ENCODE assay signal across 20 cellular contexts in the genomic region with DNA sequence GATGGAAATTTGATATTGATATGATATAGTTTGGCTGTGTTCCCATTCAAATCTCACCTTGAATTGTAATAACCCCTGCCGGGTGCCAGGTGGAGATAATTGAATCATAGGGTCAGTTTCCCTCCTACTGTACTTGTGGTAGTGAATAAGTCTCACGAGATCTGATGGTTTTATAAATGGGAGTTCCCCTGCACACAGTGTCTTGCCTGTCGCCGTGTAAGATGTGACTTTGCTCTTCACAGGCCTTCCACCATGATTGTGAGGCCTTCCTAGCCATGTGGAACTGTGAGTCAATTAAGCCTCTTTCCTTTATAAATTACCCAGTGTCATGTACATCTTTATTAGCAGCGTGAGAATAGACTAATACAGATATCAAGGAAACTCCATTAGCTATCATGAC.
DNase-seq lines count a peak whose midpoint lies in the region; ATAC-seq, FAIRE-seq and TF ChIP-seq lines count a peak whose summit lies in the region.
"Had no signal": no experiment of that assay in that cellular context is flagged by ENCODE, and none has a peak within 500 bp of the region (broad histone marks: within the 10 kb centered on the region; RNA-seq: fewer than 3 reads in every experiment).

No MANE protein-coding gene starts in this region.

- peak; percentile 54 for ATAC-seq in activated T-helper 17 cell treated with anti-CD3 and anti-CD28 coated beads, Interleukin-2, amount 50 U/mL, for 72 hours (replicated peaks)
- no peak for ATAC-seq in activated CD8-positive, alpha-beta memory T cell treated with anti-CD3 and anti-CD28 coated beads, Interleukin-2, amount 10 ng/mL, durations not matched to agents 7 days and 5 days
- ATAC-seq: GM23338 had no signal

- BruUV-seq in Calu3 (replicated peaks; lab: Mats Ljungman, UMichigan), result no TSS peak

- no peak overlapping the region for H3K4me3 Mint-ChIP-seq in Calu3 (ENCODE audit: low read depth, unreplicated experiment)
- H3K4me3 Mint-ChIP-seq in activated T-helper 17 cell treated with anti-CD3 and anti-CD28 coated beads, Interleukin-2, amount 50 U/mL, for 72 hours, result no peak overlapping the region
- no peak overlapping the region for H3K4me3 Mint-ChIP-seq in activated CD8-positive, alpha-beta memory T cell treated with anti-CD3 and anti-CD28 coated beads, Interleukin-2, amount 10 ng/mL, durations not matched to agents 7 days and 5 days
- H3K4me3 Mint-ChIP-seq in activated naive CD4-positive, alpha-beta T cell treated with anti-CD3 and anti-CD28 coated beads, Interleukin-2, amount 10 ng/mL, durations not matched to agents 7 days and 5 days, result no peak overlapping the region
- H3K4me3 Mint-ChIP-seq: B cell; CD14-positive monocyte; CD4-positive, alpha-beta T cell; CD8-positive, alpha-beta memory T cell; GM23338; H9; HFFc6 had no signal

- peak; percentile 9 for FAIRE-seq in HTR-8/SVneo (lab: Jason Lieb, UNC)
- FAIRE-seq: A204.1, GM12891 had no signal

- peaks cover 29% of the 10 kb centered on the region for H3K4me1 Mint-ChIP-seq in Calu3 (ENCODE audit: low read depth, unreplicated experiment)
- H3K4me1 Mint-ChIP-seq in activated T-helper 17 cell treated with anti-CD3 and anti-CD28 coated beads, Interleukin-2, amount 50 U/mL, for 72 hours, result peaks cover 5% of the 10 kb centered on the region
- peaks cover 3% of the 10 kb centered on the region for H3K4me1 Mint-ChIP-seq in activated CD8-positive, alpha-beta memory T cell treated with anti-CD3 and anti-CD28 coated beads, Interleukin-2, amount 10 ng/mL, durations not matched to agents 7 days and 5 days
- H3K4me1 Mint-ChIP-seq in activated naive CD4-positive, alpha-beta T cell treated with anti-CD3 and anti-CD28 coated beads, Interleukin-2, amount 10 ng/mL, durations not matched to agents 7 days and 5 days, result peaks cover 4% of the 10 kb centered on the region
- H3K4me1 Mint-ChIP-seq: CD8-positive, alpha-beta memory T cell; GM23338; H9 had no signal

- H3K9me3 Mint-ChIP-seq in Calu3 (ENCODE audit: low read depth, unreplicated experiment), result no peaks in the 10 kb centered on the region
- H3K9me3 Mint-ChIP-seq in activated T-helper 17 cell treated with anti-CD3 and anti-CD28 coated beads, Interleukin-2, amount 50 U/mL, for 72 hours, result peaks cover 8% of the 10 kb centered on the region
- peaks cover 5% of the 10 kb centered on the region for H3K9me3 Mint-ChIP-seq in activated CD8-positive, alpha-beta memory T cell treated with anti-CD3 and anti-CD28 coated beads, Interleukin-2, amount 10 ng/mL, durations not matched to agents 7 days and 5 days (ENCODE audit: low read depth)
- peaks cover 19% of the 10 kb centered on the region for H3K9me3 Mint-ChIP-seq in activated naive CD4-positive, alpha-beta T cell treated with anti-CD3 and anti-CD28 coated beads, Interleukin-2, amount 10 ng/mL, durations not matched to agents 7 days and 5 days

- peak overlapping the region; percentile 42 for H3K27ac Mint-ChIP-seq in Calu3 (ENCODE audit: unreplicated experiment)
- H3K27ac Mint-ChIP-seq in activated T-helper 17 cell treated with anti-CD3 and anti-CD28 coated beads, Interleukin-2, amount 50 U/mL, for 72 hours, result no peak overlapping the region
- no peak overlapping the region for H3K27ac Mint-ChIP-seq in activated CD8-positive, alpha-beta memory T cell treated with anti-CD3 and anti-CD28 coated beads, Interleukin-2, amount 10 ng/mL, durations not matched to agents 7 days and 5 days
- no peak overlapping the region for H3K27ac Mint-ChIP-seq in activated naive CD4-positive, alpha-beta T cell treated with anti-CD3 and anti-CD28 coated beads, Interleukin-2, amount 10 ng/mL, durations not matched to agents 7 days and 5 days
- H3K27ac Mint-ChIP-seq: B cell; CD4-positive, alpha-beta T cell; CD8-positive, alpha-beta memory T cell; GM23338; H9; HFFc6 had no signal

- CTCF ChIA-PET in Calu3 (lab: Charles Lee), result interaction anchor here (0.6 kb wide), 1 partner anchor 33 kb away, joined by 5 read pairs; no protein-coding TSS in a partner anchor
- CTCF ChIA-PET in activated CD8-positive, alpha-beta memory T cell treated with anti-CD3 and anti-CD28 coated beads, Interleukin-2, amount 10 ng/mL, durations not matched to agents 7 days and 5 days (lab: Charles Lee), result no interaction called here
- CTCF ChIA-PET in activated naive CD4-positive, alpha-beta T cell treated with anti-CD3 and anti-CD28 coated beads, Interleukin-2, amount 10 ng/mL, durations not matched to agents 7 days and 5 days (lab: Charles Lee), result no interaction called here

- H3K27me3 Mint-ChIP-seq in Calu3 (ENCODE audit: unreplicated experiment), result no peaks in the 10 kb centered on the region
- H3K27me3 Mint-ChIP-seq in activated T-helper 17 cell treated with anti-CD3 and anti-CD28 coated beads, Interleukin-2, amount 50 U/mL, for 72 hours, result no peaks in the 10 kb centered on the region
- H3K27me3 Mint-ChIP-seq in activated CD8-positive, alpha-beta memory T cell treated with anti-CD3 and anti-CD28 coated beads, Interleukin-2, amount 10 ng/mL, durations not matched to agents 7 days and 5 days, result peaks cover 21% of the 10 kb centered on the region
- H3K27me3 Mint-ChIP-seq in activated naive CD4-positive, alpha-beta T cell treated with anti-CD3 and anti-CD28 coated beads, Interleukin-2, amount 10 ng/mL, durations not matched to agents 7 days and 5 days, result no peaks in the 10 kb centered on the region
- H3K27me3 Mint-ChIP-seq: B cell had no signal

- DNase-seq in NCI-H2171 treated with DMSO at 0.1 percent for 48 hours (lab: John Stamatoyannopoulos, UW) (peak; percentile 38), NCI-H2171 (lab: John Stamatoyannopoulos, UW) (no peak), Calu3 (no peak), HTR-8/SVneo (ENCODE audit: insufficient read length, low spot score) (no peak), NCI-H128 (lab: John Stamatoyannopoulos, UW; ENCODE audit: unreplicated experiment) (no peak)
- DNase-seq in activated CD8-positive, alpha-beta memory T cell treated with anti-CD3 and anti-CD28 coated beads, Interleukin-2, amount 10 ng/mL, durations not matched to agents 7 days and 5 days, result no peak
- DNase-seq in activated naive CD4-positive, alpha-beta T cell treated with anti-CD3 and anti-CD28 coated beads, Interleukin-2, amount 10 ng/mL, durations not matched to agents 7 days and 5 days, result no peak
- DNase-seq: CD4-positive, alpha-beta T cell; CD8-positive, alpha-beta memory T cell; DMS53; DMS79 treated with DMSO at 0.1 percent for 48 hours; GF-D8; H9; HFFc6 had no signal

- no peaks in the 10 kb centered on the region for H3K36me3 Mint-ChIP-seq in Calu3 (ENCODE audit: insufficient read depth, unreplicated experiment)
- H3K36me3 Mint-ChIP-seq in activated T-helper 17 cell treated with anti-CD3 and anti-CD28 coated beads, Interleukin-2, amount 50 U/mL, for 72 hours (ENCODE audit: low read depth), result no peaks in the 10 kb centered on the region
- H3K36me3 Mint-ChIP-seq in activated CD8-positive, alpha-beta memory T cell treated with anti-CD3 and anti-CD28 coated beads, Interleukin-2, amount 10 ng/mL, durations not matched to agents 7 days and 5 days, result peaks cover 2% of the 10 kb centered on the region
- H3K36me3 Mint-ChIP-seq in activated naive CD4-positive, alpha-beta T cell treated with anti-CD3 and anti-CD28 coated beads, Interleukin-2, amount 10 ng/mL, durations not matched to agents 7 days and 5 days, result peaks cover 6% of the 10 kb centered on the region

- intact Hi-C loops in Calu3 (cut with micrococcal nuclease; ENCODE audit: unreplicated experiment), result loop anchor here (5.0 kb wide), 1 partner anchor 38 kb away; no protein-coding TSS in a partner anchor

- TF ChIP-seq CTCF in Calu3 (IDR thresholded peaks at IDR 0.05; ENCODE audit: unreplicated experiment), result no peak
